In the genomic region with DNA sequence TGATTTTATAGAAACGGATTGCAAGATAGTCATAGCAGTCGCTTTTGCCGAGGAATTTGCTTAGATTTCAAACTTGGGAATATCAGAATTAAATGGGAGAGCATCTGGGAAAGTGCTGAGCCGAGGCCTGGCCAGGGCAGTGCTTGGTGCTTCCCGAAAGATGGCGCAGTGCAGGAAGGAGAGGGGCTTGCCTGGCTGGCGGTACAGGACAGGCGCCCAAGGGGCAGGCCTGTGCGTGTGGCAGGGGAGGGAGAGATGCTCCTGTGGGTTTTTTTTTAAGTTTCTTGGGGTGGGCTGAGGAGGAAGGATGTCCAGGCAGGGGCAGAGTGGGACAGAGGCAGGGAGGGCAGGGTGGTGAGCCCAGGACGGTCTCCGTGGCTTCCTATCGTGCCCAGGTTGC, we compare ENCODE assay signal across 12 cellular contexts.
DNase-seq lines count a peak whose midpoint lies in the region; ATAC-seq and TF ChIP-seq lines count a peak whose summit lies in the region.
"Had no signal": no experiment of that assay in that cellular context is flagged by ENCODE, and none has a peak within 500 bp of the region (broad histone marks: within the 10 kb centered on the region; RNA-seq: fewer than 3 reads in every experiment).

No MANE protein-coding gene starts in this region.

- DNase-seq in AG09309 (ENCODE audit: low read depth) = peak; percentile 1
- peak; percentile 87 for DNase-seq in H7
- no peak for DNase-seq in body of pancreas
- peak in 1 of 2 donors; percentile 36 for DNase-seq in left lung
- DNase-seq in SW 1271 (lab: John Stamatoyannopoulos, UW) = no peak
- no peak for DNase-seq in central memory CD4-positive, alpha-beta T cell
- no peak for DNase-seq in NCI-H774 (lab: John Stamatoyannopoulos, UW)
- DNase-seq in upper lobe of right lung = no peak
- DNase-seq: activated gamma-delta T cell; CD4-positive, alpha-beta memory T cell; substantia nigra had no signal

- intact Hi-C loops in body of pancreas (cut with DNase I) (no loop called here), left lung (cut with DNase I) (no loop called here), upper lobe of right lung (cut with DNase I) (no loop called here)

- 46 to 48% methylated on average over 11 to 12 of the region's 12 CpGs for WGBS in body of pancreas, 2 donors

- H3K36me3 ChIP-seq in H7 (replicated peaks; ENCODE audit: control insufficient read depth, insufficient read depth, low read length) (no peaks in the 10 kb centered on the region), body of pancreas (replicated peaks in 1 of 2; ENCODE audit: insufficient read depth in 1 of 2, low read depth in 2 of 2) (no peaks in the 10 kb centered on the region), left lung (no peaks in the 10 kb centered on the region), upper lobe of right lung (no peaks in the 10 kb centered on the region)
- H3K36me3 ChIP-seq: prostate gland had no signal

- H3K27ac ChIP-seq in body of pancreas (peak overlapping the region in 1 of 4 donors; percentile 25), left lung (no peak overlapping the region), upper lobe of right lung (no peak overlapping the region)
- H3K27ac ChIP-seq: prostate gland had no signal

- TF ChIP-seq CTCF in AG09309 (IDR thresholded peaks at IDR 0.05; ENCODE audit: control insufficient read depth, insufficient read depth, low read depth, low read length, missing control alignments) (peak; percentile 49), body of pancreas (IDR thresholded peaks at IDR 0.05) (no peak), left lung (IDR thresholded peaks at IDR 0.05) (no peak), upper lobe of right lung (IDR thresholded peaks at IDR 0.05) (no peak)

- TF ChIP-seq POLR2A in body of pancreas (IDR thresholded peaks at IDR 0.05) = no peak

- no peak overlapping the region for H3K4me3 ChIP-seq in AG09309 (ENCODE audit: control insufficient read depth, low read depth, low read length)
- H3K4me3 ChIP-seq in H7 (ENCODE audit: insufficient read depth, low read depth, low read length) = no peak overlapping the region
- H3K4me3 ChIP-seq in body of pancreas = no peak overlapping the region
- no peak overlapping the region for H3K4me3 ChIP-seq in left lung
- no peak overlapping the region for H3K4me3 ChIP-seq in upper lobe of right lung
- H3K4me3 ChIP-seq: prostate gland had no signal

- no peaks in the 10 kb centered on the region for H3K9me3 ChIP-seq in body of pancreas
- no peaks in the 10 kb centered on the region for H3K9me3 ChIP-seq in left lung
- H3K9me3 ChIP-seq in upper lobe of right lung = no peaks in the 10 kb centered on the region
- H3K9me3 ChIP-seq: prostate gland had no signal

- H3K27me3 ChIP-seq in H7 (ENCODE audit: control insufficient read depth, insufficient read depth, low read length) (no peaks in the 10 kb centered on the region), body of pancreas (no peaks in the 10 kb centered on the region), left lung (peaks cover 0 to 46% of the 10 kb centered on the region in 2 donors), upper lobe of right lung (no peaks in the 10 kb centered on the region)

- no peaks in the 10 kb centered on the region for H3K4me1 ChIP-seq in body of pancreas
- no peaks in the 10 kb centered on the region for H3K4me1 ChIP-seq in left lung
- no peaks in the 10 kb centered on the region for H3K4me1 ChIP-seq in upper lobe of right lung
- H3K4me1 ChIP-seq: prostate gland had no signal

- ATAC-seq in body of pancreas (peak; percentile 16), left lung (peak; percentile 30), upper lobe of right lung (no peak)

Comparison
In these comparisons a context has a peak if more than half of its experiments do, and no peak if none do; other contexts are left out.
1. DNase-seq: peak in AG09309 (single experiment) and H7 (single experiment); none in body of pancreas (0 of 4), SW 1271 (0 of 2), central memory CD4-positive, alpha-beta T cell (single experiment), NCI-H774 (single experiment) and upper lobe of right lung (single experiment).